29 cellular contexts compared by ENCODE assay signal in the genomic region with DNA sequence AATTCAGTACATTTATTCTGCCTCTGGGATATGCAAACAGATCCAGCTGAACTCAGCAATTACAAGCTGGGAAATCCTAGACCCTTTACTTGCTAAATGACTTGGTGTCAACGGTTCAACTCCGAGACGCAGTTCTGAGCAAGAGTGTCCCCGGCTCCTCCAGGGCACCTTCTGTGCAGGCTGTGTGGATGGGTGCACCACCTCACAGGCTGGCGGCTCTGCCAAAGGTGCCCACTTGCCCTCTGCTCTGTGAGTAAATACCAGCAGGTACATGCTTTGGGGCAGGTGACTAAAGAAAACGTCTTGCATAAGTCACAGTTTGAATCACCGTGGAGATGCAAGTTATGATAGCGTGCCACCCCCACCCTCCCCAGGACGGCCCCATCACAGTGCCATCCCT.
"Had no signal": no experiment of that assay in that cellular context is flagged by ENCODE, and none has a peak within 500 bp of the region (broad histone marks: within the 10 kb centered on the region; RNA-seq: fewer than 3 reads in every experiment).

No MANE protein-coding gene starts in this region.

- H3K9me3 ChIP-seq: ascending aorta, breast epithelium had no signal

- H3K27ac ChIP-seq: ascending aorta, breast epithelium, cardiac muscle cell had no signal

- FAIRE-seq: colon, endometrium, endothelial cell of umbilical vein, frontal cortex had no signal

- H3K9me3 Mint-ChIP-seq: activated CD4-positive, alpha-beta memory T cell treated with anti-CD3 and anti-CD28 coated beads for 36 hours; activated CD4-positive, alpha-beta T cell treated with anti-CD3 and anti-CD28 coated beads, Interleukin-2, amount 10 ng/mL, durations not matched to agents 24 days and 14 days; activated naive CD4-positive, alpha-beta T cell treated with anti-CD3 and anti-CD28 coated beads, Interleukin-2, amount 10 ng/mL, durations not matched to agents 7 days and 5 days; activated naive CD4-positive, alpha-beta T cell treated with anti-CD3 and anti-CD28 coated beads, Interleukin-2, amount 50 U/mL, for 72 hours; activated naive CD8-positive, alpha-beta T cell treated with anti-CD3 and anti-CD28 coated beads, Interleukin-2, amount 10 ng/mL, durations not matched to agents 7 days and 5 days; activated T-cell treated with anti-CD3 and anti-CD28 coated beads, Interleukin-2, amount 50 U/mL, for 4 hours; activated T-helper 1 cell treated with anti-CD3 and anti-CD28 coated beads, Interleukin-12 subunit alpha, Interleukin-12 subunit beta, Interleukin-2, Interleukin-4 antibody, amounts not matched to agents 30 ng/mL and 10 ng/mL and 1 ng/mL, durations not matched to agents 14 hours and 24 hours and 36 hours; brain; central memory CD8-positive, alpha-beta T cell; effector memory CD8-positive, alpha-beta T cell had no signal

- H3K4me3 Mint-ChIP-seq: activated CD4-positive, alpha-beta memory T cell treated with anti-CD3 and anti-CD28 coated beads for 36 hours; activated CD4-positive, alpha-beta T cell treated with anti-CD3 and anti-CD28 coated beads for 36 hours; activated CD4-positive, alpha-beta T cell treated with anti-CD3 and anti-CD28 coated beads, Interleukin-2, amount 10 ng/mL, durations not matched to agents 24 days and 14 days; activated CD8-positive, alpha-beta T cell treated with anti-CD3 and anti-CD28 coated beads, Interleukin-2, amount 10 ng/mL, durations not matched to agents 7 days and 5 days; activated naive CD4-positive, alpha-beta T cell treated with anti-CD3 and anti-CD28 coated beads, Interleukin-2, amount 10 ng/mL, durations not matched to agents 7 days and 5 days; activated naive CD8-positive, alpha-beta T cell treated with anti-CD3 and anti-CD28 coated beads, Interleukin-2, amount 10 ng/mL, durations not matched to agents 7 days and 5 days; activated T-cell treated with anti-CD3 and anti-CD28 coated beads, Interleukin-2, amount 50 U/mL, for 4 hours; activated T-helper 1 cell treated with anti-CD3 and anti-CD28 coated beads, Interleukin-12 subunit alpha, Interleukin-12 subunit beta, Interleukin-2, Interleukin-4 antibody, amounts not matched to agents 30 ng/mL and 10 ng/mL and 1 ng/mL, durations not matched to agents 14 hours and 24 hours and 36 hours; brain; central memory CD8-positive, alpha-beta T cell; effector memory CD8-positive, alpha-beta T cell had no signal

- H3K27me3 Mint-ChIP-seq: activated CD4-positive, alpha-beta memory T cell treated with anti-CD3 and anti-CD28 coated beads for 36 hours; activated CD4-positive, alpha-beta T cell treated with anti-CD3 and anti-CD28 coated beads for 36 hours; activated CD4-positive, alpha-beta T cell treated with anti-CD3 and anti-CD28 coated beads, Interleukin-2, amount 10 ng/mL, durations not matched to agents 24 days and 14 days; activated naive CD4-positive, alpha-beta T cell treated with anti-CD3 and anti-CD28 coated beads, Interleukin-2, amount 10 ng/mL, durations not matched to agents 7 days and 5 days; activated naive CD8-positive, alpha-beta T cell treated with anti-CD3 and anti-CD28 coated beads, Interleukin-2, amount 10 ng/mL, durations not matched to agents 7 days and 5 days; brain; central memory CD8-positive, alpha-beta T cell; effector memory CD8-positive, alpha-beta T cell had no signal

- ATAC-seq: activated CD4-positive, alpha-beta T cell treated with anti-CD3 and anti-CD28 coated beads for 36 hours; activated CD8-positive, alpha-beta T cell treated with anti-CD3 and anti-CD28 coated beads, Interleukin-2, amount 10 ng/mL, durations not matched to agents 7 days and 5 days; activated naive CD4-positive, alpha-beta T cell treated with anti-CD3 and anti-CD28 coated beads, Interleukin-2, amount 50 U/mL, for 72 hours; activated T-cell treated with anti-CD3 and anti-CD28 coated beads, Interleukin-2, amount 50 U/mL, for 4 hours; effector memory CD8-positive, alpha-beta T cell; esophagus mucosa had no signal

- H3K27ac Mint-ChIP-seq: activated CD4-positive, alpha-beta memory T cell treated with anti-CD3 and anti-CD28 coated beads for 36 hours; activated CD4-positive, alpha-beta T cell treated with anti-CD3 and anti-CD28 coated beads for 36 hours; activated CD4-positive, alpha-beta T cell treated with anti-CD3 and anti-CD28 coated beads, Interleukin-2, amount 10 ng/mL, durations not matched to agents 24 days and 14 days; activated CD8-positive, alpha-beta T cell treated with anti-CD3 and anti-CD28 coated beads, Interleukin-2, amount 10 ng/mL, durations not matched to agents 7 days and 5 days; activated naive CD4-positive, alpha-beta T cell treated with anti-CD3 and anti-CD28 coated beads, Interleukin-2, amount 10 ng/mL, durations not matched to agents 7 days and 5 days; activated naive CD8-positive, alpha-beta T cell treated with anti-CD3 and anti-CD28 coated beads, Interleukin-2, amount 10 ng/mL, durations not matched to agents 7 days and 5 days; activated T-helper 1 cell treated with anti-CD3 and anti-CD28 coated beads, Interleukin-12 subunit alpha, Interleukin-12 subunit beta, Interleukin-2, Interleukin-4 antibody, amounts not matched to agents 30 ng/mL and 10 ng/mL and 1 ng/mL, durations not matched to agents 14 hours and 24 hours and 36 hours; brain; effector memory CD8-positive, alpha-beta T cell had no signal

- H3K36me3 Mint-ChIP-seq: activated naive CD8-positive, alpha-beta T cell treated with anti-CD3 and anti-CD28 coated beads, Interleukin-2, amount 10 ng/mL, durations not matched to agents 7 days and 5 days had no signal

- H3K4me1 Mint-ChIP-seq: activated CD4-positive, alpha-beta T cell treated with anti-CD3 and anti-CD28 coated beads for 36 hours; activated CD4-positive, alpha-beta T cell treated with anti-CD3 and anti-CD28 coated beads, Interleukin-2, amount 10 ng/mL, durations not matched to agents 24 days and 14 days; activated naive CD4-positive, alpha-beta T cell treated with anti-CD3 and anti-CD28 coated beads, Interleukin-2, amount 10 ng/mL, durations not matched to agents 7 days and 5 days; activated naive CD8-positive, alpha-beta T cell treated with anti-CD3 and anti-CD28 coated beads, Interleukin-2, amount 10 ng/mL, durations not matched to agents 7 days and 5 days; brain; central memory CD8-positive, alpha-beta T cell had no signal

- DNase-seq: activated CD4-positive, alpha-beta memory T cell treated with anti-CD3 and anti-CD28 coated beads for 36 hours; activated CD4-positive, alpha-beta T cell treated with anti-CD3 and anti-CD28 coated beads for 36 hours; activated CD4-positive, alpha-beta T cell treated with anti-CD3 and anti-CD28 coated beads, Interleukin-2, amount 10 ng/mL, durations not matched to agents 24 days and 14 days; activated CD4-positive, CD25-positive, alpha-beta regulatory T cell; activated CD4-positive, CD25-positive, alpha-beta regulatory T cell treated with anti-CD3 and anti-CD28 coated beads, Interleukin-2, amount 50 U/mL, for 72 hours; activated CD8-positive, alpha-beta T cell treated with anti-CD3 and anti-CD28 coated beads, Interleukin-2, amount 10 ng/mL, durations not matched to agents 7 days and 5 days; activated gamma-delta T cell; activated naive CD4-positive, alpha-beta T cell; activated naive CD4-positive, alpha-beta T cell treated with anti-CD3 and anti-CD28 coated beads, Interleukin-2, amount 10 ng/mL, durations not matched to agents 7 days and 5 days; activated naive CD8-positive, alpha-beta T cell treated with anti-CD3 and anti-CD28 coated beads, Interleukin-2, amount 10 ng/mL, durations not matched to agents 7 days and 5 days; activated T-cell treated with anti-CD3 and anti-CD28 coated beads, Interleukin-2, amount 50 U/mL, for 4 hours; cortex of kidney; dermis blood vessel endothelial cell; effector CD4-positive, alpha-beta T cell; effector memory CD8-positive, alpha-beta T cell; foreskin fibroblast; T-helper 2 cell had no signal

- H3K4me1 ChIP-seq: ascending aorta, breast epithelium had no signal

- H3K4me3 ChIP-seq: ascending aorta, breast epithelium, cardiac muscle cell had no signal

- H3K27me3 ChIP-seq: ascending aorta, breast epithelium, cardiac muscle cell had no signal
